In the genomic region with DNA sequence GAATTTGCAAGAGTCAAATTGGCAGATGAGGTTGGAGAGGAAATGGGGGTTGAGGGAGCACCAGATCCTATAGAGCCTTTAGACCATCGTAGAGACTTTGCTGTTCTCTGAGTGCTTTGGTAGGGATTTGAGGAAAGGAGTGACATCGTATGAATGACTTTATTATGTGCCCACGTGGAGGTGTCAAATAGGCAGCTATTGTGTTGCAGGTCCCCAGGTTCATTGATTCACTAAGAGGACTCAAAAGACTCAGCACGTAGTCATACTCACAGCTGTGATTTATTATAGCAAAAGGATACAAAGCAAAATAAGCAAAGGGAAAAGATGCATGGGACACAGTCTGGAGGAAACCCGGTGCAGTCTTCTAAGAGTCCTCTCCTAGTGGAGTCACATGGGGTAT, we compare ENCODE assay signal across 1 cellular context.
TF ChIP-seq lines count a peak whose summit lies in the region.

No MANE protein-coding gene starts in this region.

TF ChIP-seq in SK-N-SH treated with all-trans-retinoic acid at 6 μM for 48 hours, 23 proteins besides CTCF, POLR2A, EP300 and RAD21 (continued from another document):
- TF ChIP-seq ISL1 (CRISPR knock-in tag; IDR thresholded peaks at IDR 0.05): no peak
- no peak for TF ChIP-seq ZFP3 (CRISPR knock-in tag; IDR thresholded peaks at IDR 0.05)
- no peak for TF ChIP-seq ZNF70 (CRISPR knock-in tag; IDR thresholded peaks at IDR 0.05)
- TF ChIP-seq GLIS3 (CRISPR knock-in tag; IDR thresholded peaks at IDR 0.05): no peak
- TF ChIP-seq, protein P1, sequence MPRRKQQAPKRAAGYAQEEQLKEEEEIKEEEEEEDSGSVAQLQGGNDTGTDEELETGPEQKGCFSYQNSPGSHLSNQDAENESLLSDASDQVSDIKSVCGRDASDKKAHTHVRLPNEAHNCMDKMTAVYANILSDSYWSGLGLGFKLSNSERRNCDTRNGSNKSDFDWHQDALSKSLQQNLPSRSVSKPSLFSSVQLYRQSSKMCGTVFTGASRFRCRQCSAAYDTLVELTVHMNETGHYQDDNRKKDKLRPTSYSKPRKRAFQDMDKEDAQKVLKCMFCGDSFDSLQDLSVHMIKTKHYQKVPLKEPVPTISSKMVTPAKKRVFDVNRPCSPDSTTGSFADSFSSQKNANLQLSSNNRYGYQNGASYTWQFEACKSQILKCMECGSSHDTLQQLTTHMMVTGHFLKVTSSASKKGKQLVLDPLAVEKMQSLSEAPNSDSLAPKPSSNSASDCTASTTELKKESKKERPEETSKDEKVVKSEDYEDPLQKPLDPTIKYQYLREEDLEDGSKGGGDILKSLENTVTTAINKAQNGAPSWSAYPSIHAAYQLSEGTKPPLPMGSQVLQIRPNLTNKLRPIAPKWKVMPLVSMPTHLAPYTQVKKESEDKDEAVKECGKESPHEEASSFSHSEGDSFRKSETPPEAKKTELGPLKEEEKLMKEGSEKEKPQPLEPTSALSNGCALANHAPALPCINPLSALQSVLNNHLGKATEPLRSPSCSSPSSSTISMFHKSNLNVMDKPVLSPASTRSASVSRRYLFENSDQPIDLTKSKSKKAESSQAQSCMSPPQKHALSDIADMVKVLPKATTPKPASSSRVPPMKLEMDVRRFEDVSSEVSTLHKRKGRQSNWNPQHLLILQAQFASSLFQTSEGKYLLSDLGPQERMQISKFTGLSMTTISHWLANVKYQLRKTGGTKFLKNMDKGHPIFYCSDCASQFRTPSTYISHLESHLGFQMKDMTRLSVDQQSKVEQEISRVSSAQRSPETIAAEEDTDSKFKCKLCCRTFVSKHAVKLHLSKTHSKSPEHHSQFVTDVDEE (CRISPR knock-in tag; IDR thresholded peaks at IDR 0.05): no peak
- TF ChIP-seq BACH2 (CRISPR knock-in tag; IDR thresholded peaks at IDR 0.05; ENCODE audit: borderline replicate concordance): no peak
- TF ChIP-seq PPARA (CRISPR knock-in tag; IDR thresholded peaks at IDR 0.05; ENCODE audit: borderline replicate concordance): no peak
- no peak for TF ChIP-seq SNAI2 (CRISPR knock-in tag; IDR thresholded peaks at IDR 0.05)
- TF ChIP-seq TCF4 (CRISPR knock-in tag; IDR thresholded peaks at IDR 0.05; ENCODE audit: borderline replicate concordance): no peak
- TF ChIP-seq, protein P2, sequence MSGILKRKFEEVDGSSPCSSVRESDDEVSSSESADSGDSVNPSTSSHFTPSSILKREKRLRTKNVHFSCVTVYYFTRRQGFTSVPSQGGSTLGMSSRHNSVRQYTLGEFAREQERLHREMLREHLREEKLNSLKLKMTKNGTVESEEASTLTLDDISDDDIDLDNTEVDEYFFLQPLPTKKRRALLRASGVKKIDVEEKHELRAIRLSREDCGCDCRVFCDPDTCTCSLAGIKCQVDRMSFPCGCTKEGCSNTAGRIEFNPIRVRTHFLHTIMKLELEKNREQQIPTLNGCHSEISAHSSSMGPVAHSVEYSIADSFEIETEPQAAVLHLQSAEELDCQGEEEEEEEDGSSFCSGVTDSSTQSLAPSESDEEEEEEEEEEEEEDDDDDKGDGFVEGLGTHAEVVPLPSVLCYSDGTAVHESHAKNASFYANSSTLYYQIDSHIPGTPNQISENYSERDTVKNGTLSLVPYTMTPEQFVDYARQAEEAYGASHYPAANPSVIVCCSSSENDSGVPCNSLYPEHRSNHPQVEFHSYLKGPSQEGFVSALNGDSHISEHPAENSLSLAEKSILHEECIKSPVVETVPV (CRISPR knock-in tag; IDR thresholded peaks at IDR 0.05): no peak
- no peak for TF ChIP-seq ZFP30 (CRISPR knock-in tag; IDR thresholded peaks at IDR 0.05)
- no peak for TF ChIP-seq ZC3H10 (CRISPR knock-in tag; IDR thresholded peaks at IDR 0.05)
- TF ChIP-seq TOX (CRISPR knock-in tag; IDR thresholded peaks at IDR 0.05; ENCODE audit: borderline replicate concordance): no peak
- TF ChIP-seq ZNF565 (CRISPR knock-in tag; conservative IDR thresholded peaks at IDR 0.05; ENCODE audit: low read depth): no peak
- no peak for TF ChIP-seq ESRRG (CRISPR knock-in tag; IDR thresholded peaks at IDR 0.05)
